Comparison of ENCODE assay signal across 8 cellular contexts in genomic region chr15:70259030-70259424, GRCh38.
DNase-seq lines count a peak whose midpoint lies in the region; FAIRE-seq and TF ChIP-seq lines count a peak whose summit lies in the region.

No MANE protein-coding gene starts in this region.

- no peak overlapping the region for H3K4me3 ChIP-seq in left ventricle myocardium inferior

- no peak for FAIRE-seq in GM19239 (lab: Jason Lieb, UNC)

- intact Hi-C loops in activated naive CD4-positive, alpha-beta T cell treated with anti-CD3 and anti-CD28 coated beads for 36 hours (cut with micrococcal nuclease): loop anchor here (5.0 kb wide), 1 partner anchor 687 kb away; no protein-coding TSS in a partner anchor
- intact Hi-C loops in left ventricle myocardium inferior (cut with micrococcal nuclease): no loop called here

- H3K27me3 Mint-ChIP-seq in activated naive CD4-positive, alpha-beta T cell treated with anti-CD3 and anti-CD28 coated beads for 36 hours (ENCODE audit: low read depth): no peaks in the 10 kb centered on the region

- CTCF ChIA-PET in activated naive CD4-positive, alpha-beta T cell treated with anti-CD3 and anti-CD28 coated beads for 36 hours (lab: Charles Lee): interaction anchor here (0.7 to 1.6 kb wide), 5 partner anchors 9 to 68 kb away, joined by 3 read pairs; no protein-coding TSS in a partner anchor

- H3K9me3 Mint-ChIP-seq in activated naive CD4-positive, alpha-beta T cell treated with anti-CD3 and anti-CD28 coated beads for 36 hours: no peaks in the 10 kb centered on the region

- DNase-seq in GM19239 (ENCODE audit: insufficient read length, low spot score): peak; percentile 57
- peak; percentile 16 for DNase-seq in NCI-H187 treated with DMSO at 0.1 percent for 48 hours (lab: John Stamatoyannopoulos, UW)
- peak; percentile 38 for DNase-seq in activated naive CD4-positive, alpha-beta T cell treated with anti-CD3 and anti-CD28 coated beads for 36 hours
- DNase-seq in left ventricle myocardium inferior: peak; percentile 60
- DNase-seq in stimulated activated CD4-positive, alpha-beta T cell treated with anti-CD3 and anti-CD28 coated beads, Interleukin-15, amount 100 ng/mL, for 1 hour (ENCODE audit: low read depth in 1 of 2, low spot score in 1 of 2): peak; percentile 12 to 14
- no peak for DNase-seq in cortex of kidney (lab: John Stamatoyannopoulos, UW)
- DNase-seq in NCI-H2029 (lab: John Stamatoyannopoulos, UW): no peak
- DNase-seq in middle frontal gyrus (ENCODE audit: extremely low spot score, low spot score): no peak

- TF ChIP-seq CTCF in left ventricle myocardium inferior (IDR thresholded peaks at IDR 0.05; ENCODE audit: borderline replicate concordance): no peak

- peaks cover 27% of the 10 kb centered on the region for H3K4me1 ChIP-seq in left ventricle myocardium inferior

- no peaks in the 10 kb centered on the region for H3K36me3 Mint-ChIP-seq in activated naive CD4-positive, alpha-beta T cell treated with anti-CD3 and anti-CD28 coated beads for 36 hours (ENCODE audit: low read depth)

- no peaks in the 10 kb centered on the region for H3K9me3 ChIP-seq in left ventricle myocardium inferior (replicated peaks)

- peak overlapping the region; percentile 13 for H3K4me3 Mint-ChIP-seq in activated naive CD4-positive, alpha-beta T cell treated with anti-CD3 and anti-CD28 coated beads for 36 hours

- no peak overlapping the region for H3K27ac ChIP-seq in left ventricle myocardium inferior (replicated peaks)

- H3K27me3 ChIP-seq in left ventricle myocardium inferior (ENCODE audit: low read depth): peaks cover 38% of the 10 kb centered on the region

- H3K36me3 ChIP-seq in left ventricle myocardium inferior: no peaks in the 10 kb centered on the region

- no peak overlapping the region for H3K27ac Mint-ChIP-seq in activated naive CD4-positive, alpha-beta T cell treated with anti-CD3 and anti-CD28 coated beads for 36 hours

- peaks cover 39% of the 10 kb centered on the region for H3K4me1 Mint-ChIP-seq in activated naive CD4-positive, alpha-beta T cell treated with anti-CD3 and anti-CD28 coated beads for 36 hours (ENCODE audit: low read depth)

Comparison
In these comparisons a context has a peak if more than half of its experiments do, and no peak if none do; other contexts are left out.
1. DNase-seq: peak in GM19239 (single experiment), NCI-H187 treated with DMSO at 0.1 percent for 48 hours (single experiment), activated naive CD4-positive, alpha-beta T cell treated with anti-CD3 and anti-CD28 coated beads for 36 hours (single experiment), left ventricle myocardium inferior (single experiment) and stimulated activated CD4-positive, alpha-beta T cell treated with anti-CD3 and anti-CD28 coated beads, Interleukin-15, amount 100 ng/mL, for 1 hour (2 of 2); none in cortex of kidney (single experiment), NCI-H2029 (single experiment) and middle frontal gyrus (single experiment).